Comparison of ENCODE assay signal across 2 cellular contexts in genomic region chr3:171569571-171570132, GRCh38.
TF ChIP-seq lines count a peak whose summit lies in the region.

No MANE protein-coding gene starts in this region.

TF ChIP-seq in GM23338, 12 proteins besides CTCF, POLR2A, EP300 and RAD21 (continued from another document):
- TF ChIP-seq ZNF462 (CRISPR knock-in tag; IDR thresholded peaks at IDR 0.05) (no peak), JUNB (IDR thresholded peaks at IDR 0.05; ENCODE audit: unreplicated experiment) (no peak), EZH2 (IDR thresholded peaks at IDR 0.05; ENCODE audit: low read depth, unreplicated experiment) (no peak), STAT1 (IDR thresholded peaks at IDR 0.05; ENCODE audit: unreplicated experiment) (no peak), POLR2AphosphoS5 (IDR thresholded peaks at IDR 0.05; ENCODE audit: low read depth) (no peak)
- TF ChIP-seq, protein P1, sequence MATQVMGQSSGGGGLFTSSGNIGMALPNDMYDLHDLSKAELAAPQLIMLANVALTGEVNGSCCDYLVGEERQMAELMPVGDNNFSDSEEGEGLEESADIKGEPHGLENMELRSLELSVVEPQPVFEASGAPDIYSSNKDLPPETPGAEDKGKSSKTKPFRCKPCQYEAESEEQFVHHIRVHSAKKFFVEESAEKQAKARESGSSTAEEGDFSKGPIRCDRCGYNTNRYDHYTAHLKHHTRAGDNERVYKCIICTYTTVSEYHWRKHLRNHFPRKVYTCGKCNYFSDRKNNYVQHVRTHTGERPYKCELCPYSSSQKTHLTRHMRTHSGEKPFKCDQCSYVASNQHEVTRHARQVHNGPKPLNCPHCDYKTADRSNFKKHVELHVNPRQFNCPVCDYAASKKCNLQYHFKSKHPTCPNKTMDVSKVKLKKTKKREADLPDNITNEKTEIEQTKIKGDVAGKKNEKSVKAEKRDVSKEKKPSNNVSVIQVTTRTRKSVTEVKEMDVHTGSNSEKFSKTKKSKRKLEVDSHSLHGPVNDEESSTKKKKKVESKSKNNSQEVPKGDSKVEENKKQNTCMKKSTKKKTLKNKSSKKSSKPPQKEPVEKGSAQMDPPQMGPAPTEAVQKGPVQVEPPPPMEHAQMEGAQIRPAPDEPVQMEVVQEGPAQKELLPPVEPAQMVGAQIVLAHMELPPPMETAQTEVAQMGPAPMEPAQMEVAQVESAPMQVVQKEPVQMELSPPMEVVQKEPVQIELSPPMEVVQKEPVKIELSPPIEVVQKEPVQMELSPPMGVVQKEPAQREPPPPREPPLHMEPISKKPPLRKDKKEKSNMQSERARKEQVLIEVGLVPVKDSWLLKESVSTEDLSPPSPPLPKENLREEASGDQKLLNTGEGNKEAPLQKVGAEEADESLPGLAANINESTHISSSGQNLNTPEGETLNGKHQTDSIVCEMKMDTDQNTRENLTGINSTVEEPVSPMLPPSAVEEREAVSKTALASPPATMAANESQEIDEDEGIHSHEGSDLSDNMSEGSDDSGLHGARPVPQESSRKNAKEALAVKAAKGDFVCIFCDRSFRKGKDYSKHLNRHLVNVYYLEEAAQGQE (IDR thresholded peaks at IDR 0.05; ENCODE audit: unreplicated experiment) = no peak

TF ChIP-seq in H1, 55 proteins besides CTCF, POLR2A, EP300 and RAD21:
- TF ChIP-seq, protein P2, sequence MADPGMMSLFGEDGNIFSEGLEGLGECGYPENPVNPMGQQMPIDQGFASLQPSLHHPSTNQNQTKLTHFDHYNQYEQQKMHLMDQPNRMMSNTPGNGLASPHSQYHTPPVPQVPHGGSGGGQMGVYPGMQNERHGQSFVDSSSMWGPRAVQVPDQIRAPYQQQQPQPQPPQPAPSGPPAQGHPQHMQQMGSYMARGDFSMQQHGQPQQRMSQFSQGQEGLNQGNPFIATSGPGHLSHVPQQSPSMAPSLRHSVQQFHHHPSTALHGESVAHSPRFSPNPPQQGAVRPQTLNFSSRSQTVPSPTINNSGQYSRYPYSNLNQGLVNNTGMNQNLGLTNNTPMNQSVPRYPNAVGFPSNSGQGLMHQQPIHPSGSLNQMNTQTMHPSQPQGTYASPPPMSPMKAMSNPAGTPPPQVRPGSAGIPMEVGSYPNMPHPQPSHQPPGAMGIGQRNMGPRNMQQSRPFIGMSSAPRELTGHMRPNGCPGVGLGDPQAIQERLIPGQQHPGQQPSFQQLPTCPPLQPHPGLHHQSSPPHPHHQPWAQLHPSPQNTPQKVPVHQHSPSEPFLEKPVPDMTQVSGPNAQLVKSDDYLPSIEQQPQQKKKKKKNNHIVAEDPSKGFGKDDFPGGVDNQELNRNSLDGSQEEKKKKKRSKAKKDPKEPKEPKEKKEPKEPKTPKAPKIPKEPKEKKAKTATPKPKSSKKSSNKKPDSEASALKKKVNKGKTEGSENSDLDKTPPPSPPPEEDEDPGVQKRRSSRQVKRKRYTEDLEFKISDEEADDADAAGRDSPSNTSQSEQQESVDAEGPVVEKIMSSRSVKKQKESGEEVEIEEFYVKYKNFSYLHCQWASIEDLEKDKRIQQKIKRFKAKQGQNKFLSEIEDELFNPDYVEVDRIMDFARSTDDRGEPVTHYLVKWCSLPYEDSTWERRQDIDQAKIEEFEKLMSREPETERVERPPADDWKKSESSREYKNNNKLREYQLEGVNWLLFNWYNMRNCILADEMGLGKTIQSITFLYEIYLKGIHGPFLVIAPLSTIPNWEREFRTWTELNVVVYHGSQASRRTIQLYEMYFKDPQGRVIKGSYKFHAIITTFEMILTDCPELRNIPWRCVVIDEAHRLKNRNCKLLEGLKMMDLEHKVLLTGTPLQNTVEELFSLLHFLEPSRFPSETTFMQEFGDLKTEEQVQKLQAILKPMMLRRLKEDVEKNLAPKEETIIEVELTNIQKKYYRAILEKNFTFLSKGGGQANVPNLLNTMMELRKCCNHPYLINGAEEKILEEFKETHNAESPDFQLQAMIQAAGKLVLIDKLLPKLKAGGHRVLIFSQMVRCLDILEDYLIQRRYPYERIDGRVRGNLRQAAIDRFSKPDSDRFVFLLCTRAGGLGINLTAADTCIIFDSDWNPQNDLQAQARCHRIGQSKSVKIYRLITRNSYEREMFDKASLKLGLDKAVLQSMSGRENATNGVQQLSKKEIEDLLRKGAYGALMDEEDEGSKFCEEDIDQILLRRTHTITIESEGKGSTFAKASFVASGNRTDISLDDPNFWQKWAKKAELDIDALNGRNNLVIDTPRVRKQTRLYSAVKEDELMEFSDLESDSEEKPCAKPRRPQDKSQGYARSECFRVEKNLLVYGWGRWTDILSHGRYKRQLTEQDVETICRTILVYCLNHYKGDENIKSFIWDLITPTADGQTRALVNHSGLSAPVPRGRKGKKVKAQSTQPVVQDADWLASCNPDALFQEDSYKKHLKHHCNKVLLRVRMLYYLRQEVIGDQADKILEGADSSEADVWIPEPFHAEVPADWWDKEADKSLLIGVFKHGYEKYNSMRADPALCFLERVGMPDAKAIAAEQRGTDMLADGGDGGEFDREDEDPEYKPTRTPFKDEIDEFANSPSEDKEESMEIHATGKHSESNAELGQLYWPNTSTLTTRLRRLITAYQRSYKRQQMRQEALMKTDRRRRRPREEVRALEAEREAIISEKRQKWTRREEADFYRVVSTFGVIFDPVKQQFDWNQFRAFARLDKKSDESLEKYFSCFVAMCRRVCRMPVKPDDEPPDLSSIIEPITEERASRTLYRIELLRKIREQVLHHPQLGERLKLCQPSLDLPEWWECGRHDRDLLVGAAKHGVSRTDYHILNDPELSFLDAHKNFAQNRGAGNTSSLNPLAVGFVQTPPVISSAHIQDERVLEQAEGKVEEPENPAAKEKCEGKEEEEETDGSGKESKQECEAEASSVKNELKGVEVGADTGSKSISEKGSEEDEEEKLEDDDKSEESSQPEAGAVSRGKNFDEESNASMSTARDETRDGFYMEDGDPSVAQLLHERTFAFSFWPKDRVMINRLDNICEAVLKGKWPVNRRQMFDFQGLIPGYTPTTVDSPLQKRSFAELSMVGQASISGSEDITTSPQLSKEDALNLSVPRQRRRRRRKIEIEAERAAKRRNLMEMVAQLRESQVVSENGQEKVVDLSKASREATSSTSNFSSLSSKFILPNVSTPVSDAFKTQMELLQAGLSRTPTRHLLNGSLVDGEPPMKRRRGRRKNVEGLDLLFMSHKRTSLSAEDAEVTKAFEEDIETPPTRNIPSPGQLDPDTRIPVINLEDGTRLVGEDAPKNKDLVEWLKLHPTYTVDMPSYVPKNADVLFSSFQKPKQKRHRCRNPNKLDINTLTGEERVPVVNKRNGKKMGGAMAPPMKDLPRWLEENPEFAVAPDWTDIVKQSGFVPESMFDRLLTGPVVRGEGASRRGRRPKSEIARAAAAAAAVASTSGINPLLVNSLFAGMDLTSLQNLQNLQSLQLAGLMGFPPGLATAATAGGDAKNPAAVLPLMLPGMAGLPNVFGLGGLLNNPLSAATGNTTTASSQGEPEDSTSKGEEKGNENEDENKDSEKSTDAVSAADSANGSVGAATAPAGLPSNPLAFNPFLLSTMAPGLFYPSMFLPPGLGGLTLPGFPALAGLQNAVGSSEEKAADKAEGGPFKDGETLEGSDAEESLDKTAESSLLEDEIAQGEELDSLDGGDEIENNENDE (IDR thresholded peaks at IDR 0.05; ENCODE audit: insufficient replicate concordance, low read length) = no peak
- no peak for TF ChIP-seq HDAC6 (IDR thresholded peaks at IDR 0.05; ENCODE audit: low read depth, low read length)
- no peak for TF ChIP-seq YY1 (IDR thresholded peaks at IDR 0.05; ENCODE audit: low read depth, low read length)
- TF ChIP-seq, protein P3, sequence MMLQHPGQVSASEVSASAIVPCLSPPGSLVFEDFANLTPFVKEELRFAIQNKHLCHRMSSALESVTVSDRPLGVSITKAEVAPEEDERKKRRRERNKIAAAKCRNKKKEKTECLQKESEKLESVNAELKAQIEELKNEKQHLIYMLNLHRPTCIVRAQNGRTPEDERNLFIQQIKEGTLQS (IDR thresholded peaks at IDR 0.05; ENCODE audit: insufficient read depth, low read depth, low read length) = no peak
- TF ChIP-seq SAP30 (IDR thresholded peaks at IDR 0.05; ENCODE audit: insufficient read depth, insufficient replicate concordance, low read length) = no peak
- no peak for TF ChIP-seq EGR1 (IDR thresholded peaks at IDR 0.05; ENCODE audit: borderline replicate concordance, low read depth, low read length)
- no peak for TF ChIP-seq CEBPB (IDR thresholded peaks at IDR 0.05; ENCODE audit: low read depth, low read length)
- no peak for TF ChIP-seq NANOG (IDR thresholded peaks at IDR 0.05; ENCODE audit: insufficient read depth, low read depth, low read length, poor library complexity, severe bottlenecking)
TF ChIP-seq in H1: peak in this region for 0.
